8 cellular contexts compared by ENCODE assay signal in genomic region chr1:156146006-156146748, GRCh38. TPM values are rescaled to one million over a fixed set of nuclear protein-coding genes. Genes with fewer than 3 reads are reported as not detected.
DNase-seq lines count a peak whose midpoint lies in the region; ATAC-seq, FAIRE-seq and TF ChIP-seq lines count a peak whose summit lies in the region.

No MANE protein-coding gene starts in this region.

- H3K27ac Mint-ChIP-seq in dendritic cell treated with granulocyte-macrophage colony-stimulating factor and Interleukin-4, amounts not matched to agents 40 ng/mL and 50 ng/mL, for 4 days, result peak overlapping the region; percentile 98

- peaks cover under 1% of the 10 kb centered on the region for H3K36me3 Mint-ChIP-seq in dendritic cell treated with granulocyte-macrophage colony-stimulating factor and Interleukin-4, amounts not matched to agents 40 ng/mL and 50 ng/mL, for 4 days (ENCODE audit: low read depth)

- TF ChIP-seq POLR2A in H54 (IDR thresholded peaks at IDR 0.05; ENCODE audit: low read depth, low read length) (no peak), stomach (IDR thresholded peaks at IDR 0.05) (no peak)

- H3K27me3 ChIP-seq in lower lobe of right lung (ENCODE audit: low read depth), result peaks cover 5% of the 10 kb centered on the region
- peaks cover 0 to 19% (median 5%) of the 10 kb centered on the region in 3 donors for H3K27me3 ChIP-seq in stomach

- H3K36me3 ChIP-seq in lower lobe of right lung, result peaks cover 1% of the 10 kb centered on the region
- H3K36me3 ChIP-seq in stomach, result no peaks in the 10 kb centered on the region

- H3K4me3 ChIP-seq in lower lobe of right lung (peak overlapping the region; percentile 17), stomach (peak overlapping the region in 2 of 4 donors; percentile 0 to 5)

- intact Hi-C loops in dendritic cell treated with granulocyte-macrophage colony-stimulating factor and Interleukin-4, amounts not matched to agents 40 ng/mL and 50 ng/mL, for 4 days (cut with micrococcal nuclease), result loop anchor here (1.0 kb wide), 3 partner anchors 8 to 79 kb away; no protein-coding TSS in a partner anchor
- intact Hi-C loops in lower lobe of right lung (cut with DNase I) (loop anchor here (5.0 kb wide), 1 partner anchor 81 kb away; no protein-coding TSS in a partner anchor), stomach (cut with DNase I; ENCODE audit: low total_unique reads) (no loop called here)

- peak; percentile 89 for TF ChIP-seq CTCF in C4-2B (conservative IDR thresholded peaks at IDR 0.05)
- peak; percentile 70 for TF ChIP-seq CTCF in lower lobe of right lung (IDR thresholded peaks at IDR 0.05)
- TF ChIP-seq CTCF in stomach (IDR thresholded peaks at IDR 0.05), result peak in 5 of 7 experiments; percentile 49 to 86 (median 62)

- DNase-seq in H54 (ENCODE audit: insufficient read length, low spot score) (peak; percentile 87), NCI-H2107 treated with DMSO at 0.1 percent for 48 hours (lab: John Stamatoyannopoulos, UW; ENCODE audit: unreplicated experiment) (peak; percentile 98), lower lobe of right lung (peak; percentile 84), stomach (peak; percentile 67)

- H3K4me1 ChIP-seq in lower lobe of right lung, result peaks cover 28% of the 10 kb centered on the region
- H3K4me1 ChIP-seq in stomach, result peaks cover 13 to 49% (median 26%) of the 10 kb centered on the region in 4 donors

- peak; percentile 25 to 71 for ATAC-seq in lower lobe of right lung
- no peak for ATAC-seq in HG03196 (IDR thresholded peaks at IDR 0.05; ENCODE audit: unreplicated experiment)

- no peaks in the 10 kb centered on the region for H3K27me3 Mint-ChIP-seq in dendritic cell treated with granulocyte-macrophage colony-stimulating factor and Interleukin-4, amounts not matched to agents 40 ng/mL and 50 ng/mL, for 4 days

- no peaks in the 10 kb centered on the region for H3K9me3 ChIP-seq in lower lobe of right lung
- H3K9me3 ChIP-seq in stomach, result no peaks in the 10 kb centered on the region

- TF ChIP-seq EP300 in stomach (IDR thresholded peaks at IDR 0.05), result no peak

- H3K27ac ChIP-seq in C4-2B (no peak overlapping the region), lower lobe of right lung (peak overlapping the region; percentile 32), stomach (peak overlapping the region in 3 of 5 donors; percentile 57 to 70 (median 61))

- FAIRE-seq in H54 (lab: Jason Lieb, UNC) (peak; percentile 36), TTC549 (lab: Jason Lieb, UNC) (peak; percentile 96)

- no peaks in the 10 kb centered on the region for H3K9me3 Mint-ChIP-seq in dendritic cell treated with granulocyte-macrophage colony-stimulating factor and Interleukin-4, amounts not matched to agents 40 ng/mL and 50 ng/mL, for 4 days

- WGBS in stomach, 5 donors, result 9 to 14% (median 12%) methylated on average over 13 of the region's 13 CpGs

- peaks cover 57% of the 10 kb centered on the region for H3K4me1 Mint-ChIP-seq in dendritic cell treated with granulocyte-macrophage colony-stimulating factor and Interleukin-4, amounts not matched to agents 40 ng/mL and 50 ng/mL, for 4 days (ENCODE audit: low read depth)

- peak overlapping the region; percentile 37 for H3K4me3 Mint-ChIP-seq in dendritic cell treated with granulocyte-macrophage colony-stimulating factor and Interleukin-4, amounts not matched to agents 40 ng/mL and 50 ng/mL, for 4 days

RNA-seq across cellular contexts. Expression of gene SEMA4A, which starts 7.2 kb away (rescaled TPM):
- total RNA-seq in lower lobe of right lung (28.9 TPM), stomach (10 to 100 TPM in 2 of 5 donors, 1 to 10 TPM in 3; 2.6 to 23.3 (median 8.5) TPM)
- polyA plus RNA-seq in stomach, result 10 to 100 TPM in 1 of 3 donors, 1 to 10 TPM in 2; 4.1 to 13.9 (median 4.7) TPM

RNA-seq across cellular contexts. Expression of gene LMNA, which starts 31.7 kb away (rescaled TPM):
- 235 TPM for total RNA-seq in lower lobe of right lung
- 100 to 1,000 TPM in 4 of 5 donors, 10 to 100 TPM in 1; 53.1 to 630 (median 318) TPM for total RNA-seq in stomach
- 100 to 1,000 TPM; 108 to 201 (median 132) TPM for polyA plus RNA-seq in stomach

RNA-seq across cellular contexts. Expression of gene SLC25A44, which starts 47.7 kb away (rescaled TPM):
- total RNA-seq in lower lobe of right lung, result 17.7 TPM
- 1 to 10 TPM; 4.9 to 9.9 (median 7.2) TPM for total RNA-seq in stomach
- polyA plus RNA-seq in stomach, result 1 to 10 TPM; 5.4 to 9.0 (median 6.8) TPM
